In genomic region chr16:11258553-11259287, GRCh38 we compare ENCODE assay signal across 8 cellular contexts. TPM values are rescaled to one million over a fixed set of nuclear protein-coding genes. Genes with fewer than 3 reads are reported as not detected.
DNase-seq lines count a peak whose midpoint lies in the region; ATAC-seq and TF ChIP-seq lines count a peak whose summit lies in the region.

No MANE protein-coding gene starts in this region.

- H3K27me3 Mint-ChIP-seq in progenitor cell of endocrine pancreas: peaks cover 3% of the 10 kb centered on the region

- no peaks in the 10 kb centered on the region for H3K9me3 Mint-ChIP-seq in progenitor cell of endocrine pancreas (ENCODE audit: low read depth)

- peaks cover 20% of the 10 kb centered on the region for H3K4me1 Mint-ChIP-seq in progenitor cell of endocrine pancreas (ENCODE audit: low read depth)

- H3K4me3 Mint-ChIP-seq in progenitor cell of endocrine pancreas (ENCODE audit: low read depth): no peak overlapping the region

- H3K4me3 ChIP-seq in BLaER1 treated with 17β-estradiol and CSF1 and Interleukin-3, amounts not matched to agents 10 nM and 100 nM: no peak overlapping the region
- H3K4me3 ChIP-seq in MG63 (no peak overlapping the region), mucosa of stomach (ENCODE audit: low read length) (peak overlapping the region; percentile 14)

- DNase-seq in MG63 (peak; percentile 23), caudate nucleus (lab: John Stamatoyannopoulos, UW) (peak in 51 of 61 donors; percentile 5 to 65 (median 38)), NCI-H128 (lab: John Stamatoyannopoulos, UW; ENCODE audit: unreplicated experiment) (no peak), NCI-H345 treated with DMSO at 0.1 percent for 48 hours (lab: John Stamatoyannopoulos, UW; ENCODE audit: unreplicated experiment) (no peak), progenitor cell of endocrine pancreas (ENCODE audit: low spot score, unreplicated experiment) (no peak)

- peaks cover 0 to 22% (median 19%) of the 10 kb centered on the region in 11 experiments; a peak in 18 of 22 replicates for H4K20me1 ChIP-seq in BLaER1 treated with 17β-estradiol and CSF1 and Interleukin-3, amounts not matched to agents 10 nM and 100 nM

- peak overlapping the region; percentile 61 to 100 (median 78) for H3K4me2 ChIP-seq in BLaER1 treated with 17β-estradiol and CSF1 and Interleukin-3, amounts not matched to agents 10 nM and 100 nM

- no peaks in the 10 kb centered on the region for H3K36me3 Mint-ChIP-seq in progenitor cell of endocrine pancreas (ENCODE audit: insufficient read depth)

- peak overlapping the region in 5 of 11 experiments; percentile 2 to 32 (median 18); a peak in 6 of 22 replicates for H3K27ac ChIP-seq in BLaER1 treated with 17β-estradiol and CSF1 and Interleukin-3, amounts not matched to agents 10 nM and 100 nM
- H3K27ac ChIP-seq in caudate nucleus (ENCODE audit: low read depth, low read length): no peak overlapping the region

- H3K27me3 ChIP-seq in BLaER1 treated with 17β-estradiol and CSF1 and Interleukin-3, amounts not matched to agents 10 nM and 100 nM: peaks cover 0 to 12% (median 0%) of the 10 kb centered on the region in 11 experiments; a peak in 8 of 22 replicates
- no peaks in the 10 kb centered on the region for H3K27me3 ChIP-seq in MG63
- H3K27me3 ChIP-seq in mucosa of stomach (ENCODE audit: control insufficient read depth, insufficient read depth, low read length): no peaks in the 10 kb centered on the region

- peaks cover 27 to 63% (median 58%) of the 10 kb centered on the region in 10 experiments for H3K4me1 ChIP-seq in BLaER1 treated with 17β-estradiol and CSF1 and Interleukin-3, amounts not matched to agents 10 nM and 100 nM
- H3K4me1 ChIP-seq in mucosa of stomach (ENCODE audit: control insufficient read depth, insufficient read depth, low read length): peaks cover 28% of the 10 kb centered on the region

- H3K9ac ChIP-seq in BLaER1 treated with 17β-estradiol and CSF1 and Interleukin-3, amounts not matched to agents 10 nM and 100 nM: peak overlapping the region in 9 of 11 experiments; percentile 1 to 57 (median 18); a peak in 9 of 22 replicates
- H3K9ac ChIP-seq in mucosa of stomach (ENCODE audit: low read length): peak overlapping the region; percentile 50

- H3K9me3 ChIP-seq in BLaER1 treated with 17β-estradiol and CSF1 and Interleukin-3, amounts not matched to agents 10 nM and 100 nM (replicated peaks in 1 of 11): no peaks in the 10 kb centered on the region
- H3K9me3 ChIP-seq in MG63: no peaks in the 10 kb centered on the region
- no peaks in the 10 kb centered on the region for H3K9me3 ChIP-seq in mucosa of stomach (ENCODE audit: control insufficient read depth, low read length)

- no peak for TF ChIP-seq CTCF in progenitor cell of endocrine pancreas (IDR thresholded peaks at IDR 0.05; ENCODE audit: unreplicated experiment)

- peaks cover 0 to 8% (median 0%) of the 10 kb centered on the region in 11 experiments; a peak in 2 of 22 replicates for H3K36me3 ChIP-seq in BLaER1 treated with 17β-estradiol and CSF1 and Interleukin-3, amounts not matched to agents 10 nM and 100 nM
- no peaks in the 10 kb centered on the region; the same call in 1 of the 2 replicates for H3K36me3 ChIP-seq in MG63
- H3K36me3 ChIP-seq in mucosa of stomach (ENCODE audit: control insufficient read depth, insufficient read depth, low read length): no peaks in the 10 kb centered on the region

- H3K27ac Mint-ChIP-seq in progenitor cell of endocrine pancreas: no peak overlapping the region

- ATAC-seq in GM18867 (IDR thresholded peaks at IDR 0.05; ENCODE audit: unreplicated experiment): no peak

RNA-seq across cellular contexts. Expression of gene SOCS1, which starts 2.7 kb away (rescaled TPM):
- total RNA-seq in MG63 (2014; rRNA removed; shearing (Covaris generic); ENCODE audit: low replicate concordance): 0.16 TPM in 1 of 2 replicates, not detected in the other
- total RNA-seq in progenitor cell of endocrine pancreas: 6.6 and 6.8 TPM in 2 replicates

RNA-seq across cellular contexts. Expression of gene TNP2, which starts 10.4 kb away (rescaled TPM):
- total RNA-seq in MG63 (2014; rRNA removed; shearing (Covaris generic); ENCODE audit: low replicate concordance): not detected in 2 replicates
- not detected in 2 replicates for total RNA-seq in progenitor cell of endocrine pancreas

RNA-seq across cellular contexts. Expression of gene PRM3, which starts 14.7 kb away (rescaled TPM):
- total RNA-seq in MG63 (2014; rRNA removed; shearing (Covaris generic); ENCODE audit: low replicate concordance): not detected in 2 replicates
- not detected in 2 replicates for total RNA-seq in progenitor cell of endocrine pancreas

RNA-seq across cellular contexts. Expression of gene PRM2, which starts 17.6 kb away (rescaled TPM):
- total RNA-seq in MG63 (2014; rRNA removed; shearing (Covaris generic); ENCODE audit: low replicate concordance): not detected in 2 replicates
- total RNA-seq in progenitor cell of endocrine pancreas: not detected in 2 replicates

RNA-seq across cellular contexts. Expression of gene PRM1, which starts 22.4 kb away (rescaled TPM):
- total RNA-seq in MG63 (2014; rRNA removed; shearing (Covaris generic); ENCODE audit: low replicate concordance): not detected in 2 replicates
- not detected in 2 replicates for total RNA-seq in progenitor cell of endocrine pancreas

Comparison
In these comparisons a context has a peak if more than half of its experiments do, and no peak if none do; other contexts are left out.
1. DNase-seq: peak in MG63 (single experiment) and caudate nucleus (51 of 61); none in NCI-H128 (single experiment), NCI-H345 treated with DMSO at 0.1 percent for 48 hours (single experiment) and progenitor cell of endocrine pancreas (single experiment).